Comparison of ENCODE assay signal across 8 cellular contexts in genomic region chr12:96906849-96907664, GRCh38. TPM values are rescaled to one million over a fixed set of nuclear protein-coding genes. Genes with fewer than 3 reads are reported as not detected.
DNase-seq lines count a peak whose midpoint lies in the region; ATAC-seq and TF ChIP-seq lines count a peak whose summit lies in the region.

A gene with protein sequence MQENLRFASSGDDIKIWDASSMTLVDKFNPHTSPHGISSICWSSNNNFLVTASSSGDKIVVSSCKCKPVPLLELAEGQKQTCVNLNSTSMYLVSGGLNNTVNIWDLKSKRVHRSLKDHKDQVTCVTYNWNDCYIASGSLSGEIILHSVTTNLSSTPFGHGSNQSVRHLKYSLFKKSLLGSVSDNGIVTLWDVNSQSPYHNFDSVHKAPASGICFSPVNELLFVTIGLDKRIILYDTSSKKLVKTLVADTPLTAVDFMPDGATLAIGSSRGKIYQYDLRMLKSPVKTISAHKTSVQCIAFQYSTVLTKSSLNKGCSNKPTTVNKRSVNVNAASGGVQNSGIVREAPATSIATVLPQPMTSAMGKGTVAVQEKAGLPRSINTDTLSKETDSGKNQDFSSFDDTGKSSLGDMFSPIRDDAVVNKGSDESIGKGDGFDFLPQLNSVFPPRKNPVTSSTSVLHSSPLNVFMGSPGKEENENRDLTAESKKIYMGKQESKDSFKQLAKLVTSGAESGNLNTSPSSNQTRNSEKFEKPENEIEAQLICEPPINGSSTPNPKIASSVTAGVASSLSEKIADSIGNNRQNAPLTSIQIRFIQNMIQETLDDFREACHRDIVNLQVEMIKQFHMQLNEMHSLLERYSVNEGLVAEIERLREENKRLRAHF (plus strand): TSS chr12:96907257. CDS start chr12:96909760, 2,503 bp downstream.

- H3K9me3 Mint-ChIP-seq in CD4-positive, CD25-positive, alpha-beta regulatory T cell, result peaks cover 0 to 3% (median 0%) of the 10 kb centered on the region in 7 donors

- WGBS in lung, 2 donors, result 0% methylated on average over 63 to 68 of the region's 68 CpGs

- H3K9me3 ChIP-seq in CD4-positive, CD25-positive, alpha-beta regulatory T cell (ENCODE audit: control insufficient read depth in 2 of 2, low read length in 2 of 2), result no peaks in the 10 kb centered on the region
- H3K9me3 ChIP-seq in lung (ENCODE audit: control insufficient read depth in 2 of 2, insufficient read depth in 1 of 2, low read length in 1 of 2), result no peaks in the 10 kb centered on the region

- H3K27me3 ChIP-seq in CD4-positive, CD25-positive, alpha-beta regulatory T cell (ENCODE audit: control insufficient read depth, insufficient read depth, low read length), result peaks cover 5% of the 10 kb centered on the region
- no peaks in the 10 kb centered on the region for H3K27me3 ChIP-seq in lung (ENCODE audit: control insufficient read depth, insufficient read depth)

- peak; percentile 81 to 82 for ATAC-seq in CD4-positive, CD25-positive, alpha-beta regulatory T cell (ENCODE audit: low read depth in 2 of 2)
- ATAC-seq in GM19351 (IDR thresholded peaks at IDR 0.05; ENCODE audit: unreplicated experiment) (peak; percentile 87), HG03469 (IDR thresholded peaks at IDR 0.05; ENCODE audit: unreplicated experiment) (peak; percentile 89), lung (ENCODE audit: insufficient read depth, low FRiP score) (peak; percentile 97)

- peak within 1 kb of the TSS; percentile 98 to 99 (median 99) for H3K27ac Mint-ChIP-seq in CD4-positive, CD25-positive, alpha-beta regulatory T cell

- H3K4me3 Mint-ChIP-seq in CD4-positive, CD25-positive, alpha-beta regulatory T cell, result peak within 1 kb of the TSS; percentile 94 to 97 (median 97)

- H3K4me1 ChIP-seq in CD4-positive, CD25-positive, alpha-beta regulatory T cell (ENCODE audit: control insufficient read depth, insufficient read depth, low read length, poor library complexity, severe bottlenecking), result peaks cover 39% of the 10 kb centered on the region
- H3K4me1 ChIP-seq in lung (ENCODE audit: control insufficient read depth in 2 of 2, insufficient read depth in 2 of 2, low read length in 2 of 2), result peaks cover 1 to 3% of the 10 kb centered on the region in 2 donors

- H3K4me1 Mint-ChIP-seq in CD4-positive, CD25-positive, alpha-beta regulatory T cell, result peaks cover 30 to 53% (median 45%) of the 10 kb centered on the region in 4 donors

- H3K36me3 Mint-ChIP-seq in CD4-positive, CD25-positive, alpha-beta regulatory T cell, result peaks cover 4% of the 10 kb centered on the region

- peak within 1 kb of the TSS; percentile 98 for H3K27ac ChIP-seq in CD4-positive, CD25-positive, alpha-beta regulatory T cell (ENCODE audit: insufficient read depth, low read length, poor library complexity, severe bottlenecking)
- peak within 1 kb of the TSS; percentile 82 to 92 for H3K27ac ChIP-seq in lung (ENCODE audit: low read depth in 1 of 2, low read length in 1 of 2)

- peak within 1 kb of the TSS; percentile 100 for H3K4me3 ChIP-seq in CD4-positive, CD25-positive, alpha-beta regulatory T cell (ENCODE audit: low read depth, low read length)
- H3K4me3 ChIP-seq in lung, result peak within 1 kb of the TSS; percentile 80

- no peaks in the 10 kb centered on the region for H3K36me3 ChIP-seq in CD4-positive, CD25-positive, alpha-beta regulatory T cell (ENCODE audit: control insufficient read depth, insufficient read depth, low read length)
- H3K36me3 ChIP-seq in lung (ENCODE audit: control insufficient read depth in 2 of 2, insufficient read depth in 2 of 2, low read length in 2 of 2), result no peaks in the 10 kb centered on the region

- TF ChIP-seq CTCF in lung (IDR thresholded peaks at IDR 0.05; ENCODE audit: control extremely low read depth, extremely low read depth), result no peak

- peak; percentile 79 to 88 (median 83) for DNase-seq in CD4-positive, CD25-positive, alpha-beta regulatory T cell
- DNase-seq in NCI-H774 (lab: John Stamatoyannopoulos, UW), result peak; percentile 85
- peak; percentile 32 to 78 for DNase-seq in activated CD8-positive, alpha-beta memory T cell treated with anti-CD3 and anti-CD28 coated beads for 1 hour (ENCODE audit: extremely low read depth in 1 of 2, low read depth in 1 of 2)
- DNase-seq in effector CD4-positive, alpha-beta T cell, result peak; percentile 72
- peak; percentile 87 for DNase-seq in lung (ENCODE audit: low spot score)
- peak; percentile 61 to 80 (median 67) for DNase-seq in stimulated activated CD4-positive, alpha-beta T cell treated with anti-CD3 and anti-CD28 coated beads, TNF-alpha, amount 100 ng/mL, for 24 hours (ENCODE audit: low read depth in 3 of 3)

- peaks cover 15% of the 10 kb centered on the region for H3K27me3 Mint-ChIP-seq in CD4-positive, CD25-positive, alpha-beta regulatory T cell

RNA-seq across cellular contexts. Expression of the gene that starts here (rescaled TPM):
- total RNA-seq in CD4-positive, CD25-positive, alpha-beta regulatory T cell, result 29.1 TPM
- polyA plus RNA-seq in CD4-positive, CD25-positive, alpha-beta regulatory T cell, result 10 to 100 TPM; 33.4 to 45.5 (median 38.3) TPM
- 10 to 100 TPM; 12.6 to 34.1 TPM for total RNA-seq in lung
- polyA plus RNA-seq in lung, result 1 to 10 TPM; 4.9 to 8.0 TPM

Comparison
In these comparisons a context has a peak if more than half of its experiments do, and no peak if none do; other contexts are left out.
1. Peak in every context shown above with its lines: DNase-seq, ATAC-seq, H3K4me3 ChIP-seq and H3K27ac ChIP-seq.